ENCODE assay signal across 2 cellular contexts in the genomic region with DNA sequence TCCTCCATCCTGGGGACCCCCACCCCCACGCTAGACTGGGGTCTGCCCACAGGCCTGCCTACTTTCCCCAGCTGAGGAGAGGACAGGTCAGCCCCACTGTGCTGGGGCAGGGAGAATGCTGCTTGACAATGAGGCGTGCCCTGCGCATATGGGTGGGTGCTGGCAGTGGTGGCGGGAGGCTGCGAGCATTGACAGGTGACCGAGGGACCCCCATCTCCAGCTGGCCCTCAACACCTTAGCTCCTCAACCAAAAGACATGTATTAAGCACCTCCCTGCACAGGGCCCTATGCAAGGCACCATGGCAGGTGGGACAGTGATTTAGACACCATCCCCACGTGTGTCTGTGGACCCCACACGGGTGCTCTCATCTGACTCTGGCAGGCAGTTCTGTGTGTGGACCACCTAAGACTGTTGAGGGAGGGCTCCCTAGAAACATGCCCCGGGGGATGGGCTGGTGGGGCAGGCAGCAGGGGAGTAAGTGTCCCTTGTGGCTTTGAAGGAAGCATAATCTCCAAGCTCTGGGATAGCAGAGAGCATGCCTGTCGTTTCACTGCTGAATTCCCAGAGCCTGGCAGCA.
TF ChIP-seq lines count a peak whose summit lies in the region.

No MANE protein-coding gene starts in this region.

TF ChIP-seq in HepG2, 621 proteins besides CTCF, POLR2A, EP300 and RAD21:
- no peak for TF ChIP-seq MIER2 (CRISPR knock-in tag; IDR thresholded peaks at IDR 0.05)
- TF ChIP-seq SIX1 (CRISPR knock-in tag; IDR thresholded peaks at IDR 0.05; ENCODE audit: borderline replicate concordance) = no peak
- TF ChIP-seq ZNF354B (CRISPR knock-in tag; IDR thresholded peaks at IDR 0.05) = no peak
- TF ChIP-seq, protein P1, sequence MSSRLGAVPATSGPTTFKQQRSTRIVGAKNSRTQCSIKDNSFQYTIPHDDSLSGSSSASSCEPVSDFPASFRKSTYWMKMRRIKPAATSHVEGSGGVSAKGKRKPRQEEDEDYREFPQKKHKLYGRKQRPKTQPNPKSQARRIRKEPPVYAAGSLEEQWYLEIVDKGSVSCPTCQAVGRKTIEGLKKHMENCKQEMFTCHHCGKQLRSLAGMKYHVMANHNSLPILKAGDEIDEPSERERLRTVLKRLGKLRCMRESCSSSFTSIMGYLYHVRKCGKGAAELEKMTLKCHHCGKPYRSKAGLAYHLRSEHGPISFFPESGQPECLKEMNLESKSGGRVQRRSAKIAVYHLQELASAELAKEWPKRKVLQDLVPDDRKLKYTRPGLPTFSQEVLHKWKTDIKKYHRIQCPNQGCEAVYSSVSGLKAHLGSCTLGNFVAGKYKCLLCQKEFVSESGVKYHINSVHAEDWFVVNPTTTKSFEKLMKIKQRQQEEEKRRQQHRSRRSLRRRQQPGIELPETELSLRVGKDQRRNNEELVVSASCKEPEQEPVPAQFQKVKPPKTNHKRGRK (CRISPR knock-in tag; IDR thresholded peaks at IDR 0.05) = no peak
- no peak for TF ChIP-seq RFX5 (IDR thresholded peaks at IDR 0.05; ENCODE audit: low read depth, low read length)
- no peak for TF ChIP-seq NFKBIZ (CRISPR knock-in tag; IDR thresholded peaks at IDR 0.05)
- TF ChIP-seq MNT (IDR thresholded peaks at IDR 0.05) = peak; percentile 57; the same call in 1 of the 2 replicates
- no peak for TF ChIP-seq ADNP (CRISPR knock-in tag; IDR thresholded peaks at IDR 0.05)

TF ChIP-seq in K562, 482 proteins besides CTCF, POLR2A, EP300 and RAD21:
- TF ChIP-seq ZKSCAN1 (IDR thresholded peaks at IDR 0.05; ENCODE audit: low read depth, low read length) (0 out of 2 replicates have a peak, but pooled peaks have one; percentile 65), TGIF2 (CRISPR knock-in tag; IDR thresholded peaks at IDR 0.05) (no peak)
